16 cellular contexts compared by ENCODE assay signal in genomic region chrX:16843208-16843909, GRCh38. TPM values are rescaled to one million over a fixed set of nuclear protein-coding genes. Genes with fewer than 3 reads are reported as not detected.
DNase-seq lines count a peak whose midpoint lies in the region; TF ChIP-seq lines count a peak whose summit lies in the region.
"Had no signal": no experiment of that assay in that cellular context is flagged by ENCODE, and none has a peak within 500 bp of the region (broad histone marks: within the 10 kb centered on the region; RNA-seq: fewer than 3 reads in every experiment).

No MANE protein-coding gene starts in this region.

- peak overlapping the region; percentile 72 for H3K27ac ChIP-seq in GM23248
- H3K27ac ChIP-seq in HUES64 (ENCODE audit: low read depth, low read length), result peak overlapping the region; percentile 41
- H3K27ac ChIP-seq in neural progenitor cell, result peak overlapping the region; percentile 61
- no peak overlapping the region for H3K27ac ChIP-seq in CD4-positive, alpha-beta memory T cell (ENCODE audit: low read depth, low read length)
- H3K27ac ChIP-seq: suprapubic skin, VCaP had no signal

- H3K27ac Mint-ChIP-seq in activated naive CD8-positive, alpha-beta T cell, result peak overlapping the region; percentile 66
- H3K27ac Mint-ChIP-seq in neural progenitor cell, result no peak overlapping the region
- peak overlapping the region in 1 of 7 donors; percentile 62 for H3K27ac Mint-ChIP-seq in CD4-positive, alpha-beta memory T cell

- POLR2A ChIA-PET in CD4-positive, alpha-beta memory T cell (lab: Charles Lee; ENCODE audit: partially characterized antibody), result no interaction called here

- no peak overlapping the region for H3K4me3 ChIP-seq in GM23248
- no peak overlapping the region for H3K4me3 ChIP-seq in HUES64 (ENCODE audit: low read length)
- H3K4me3 ChIP-seq in neural progenitor cell, result no peak overlapping the region
- H3K4me3 ChIP-seq in CD4-positive, alpha-beta memory T cell (ENCODE audit: low read length in 2 of 2), result no peak overlapping the region
- H3K4me3 ChIP-seq: lung, suprapubic skin had no signal

- H3K36me3 ChIP-seq in GM23248 (ENCODE audit: low read depth) (peaks cover 10% of the 10 kb centered on the region; the same call in 1 of the 2 replicates), HUES64 (ENCODE audit: insufficient read depth, low read length) (peaks cover 92% of the 10 kb centered on the region), neural progenitor cell (peaks cover 22% of the 10 kb centered on the region)
- H3K36me3 ChIP-seq in CD4-positive, alpha-beta memory T cell (ENCODE audit: insufficient read depth, low read length), result peaks cover 11% of the 10 kb centered on the region

- no peak overlapping the region for H3K4me3 Mint-ChIP-seq in activated naive CD8-positive, alpha-beta T cell
- H3K4me3 Mint-ChIP-seq in neural progenitor cell, result no peak overlapping the region
- no peak overlapping the region for H3K4me3 Mint-ChIP-seq in CD4-positive, alpha-beta memory T cell
- H3K4me3 Mint-ChIP-seq: naive thymus-derived CD4-positive, alpha-beta T cell had no signal

- H3K4me1 ChIP-seq in GM23248 (ENCODE audit: insufficient read depth) (peaks cover 37% of the 10 kb centered on the region), HUES64 (ENCODE audit: insufficient read depth, low read length) (peaks cover 9% of the 10 kb centered on the region), neural progenitor cell (peaks cover 16% of the 10 kb centered on the region)
- no peaks in the 10 kb centered on the region for H3K4me1 ChIP-seq in CD4-positive, alpha-beta memory T cell (ENCODE audit: insufficient read depth, low read length)
- H3K4me1 ChIP-seq: BE2C had no signal

- H3K9ac ChIP-seq in GM23248 (peak overlapping the region; percentile 36; the same call in 1 of the 2 replicates), HUES64 (ENCODE audit: low read depth, low read length) (no peak overlapping the region; the same call in 1 of the 2 replicates), neural progenitor cell (no peak overlapping the region)

- H3K9me3 ChIP-seq in GM23248 (ENCODE audit: low read depth) (no peaks in the 10 kb centered on the region), HUES64 (ENCODE audit: insufficient read depth, low read depth, low read length) (no peaks in the 10 kb centered on the region), neural progenitor cell (ENCODE audit: low read depth) (no peaks in the 10 kb centered on the region)
- no peaks in the 10 kb centered on the region for H3K9me3 ChIP-seq in CD4-positive, alpha-beta memory T cell (ENCODE audit: control insufficient read depth in 1 of 2, low read length in 2 of 2)
- H3K9me3 ChIP-seq: BE2C, suprapubic skin had no signal

- no peak for TF ChIP-seq CTCF in neural progenitor cell (IDR thresholded peaks at IDR 0.05)

- H3K79me2 ChIP-seq in GM23248 (ENCODE audit: insufficient read depth) (no peaks in the 10 kb centered on the region), neural progenitor cell (ENCODE audit: low read depth) (peaks cover 15% of the 10 kb centered on the region)

- peaks cover 10% of the 10 kb centered on the region for H3K4me1 Mint-ChIP-seq in activated naive CD8-positive, alpha-beta T cell (ENCODE audit: low read depth)
- H3K4me1 Mint-ChIP-seq in neural progenitor cell, result peaks cover 16% of the 10 kb centered on the region
- peaks cover 0 to 4% (median 0%) of the 10 kb centered on the region in 4 donors for H3K4me1 Mint-ChIP-seq in CD4-positive, alpha-beta memory T cell

- H3K27me3 Mint-ChIP-seq in activated naive CD8-positive, alpha-beta T cell, result no peaks in the 10 kb centered on the region
- peaks cover 5% of the 10 kb centered on the region for H3K27me3 Mint-ChIP-seq in neural progenitor cell (ENCODE audit: insufficient read depth, low read depth)
- no peaks in the 10 kb centered on the region for H3K27me3 Mint-ChIP-seq in CD4-positive, alpha-beta memory T cell
- H3K27me3 Mint-ChIP-seq: naive thymus-derived CD4-positive, alpha-beta T cell had no signal

- H3K9me3 Mint-ChIP-seq in activated naive CD8-positive, alpha-beta T cell (ENCODE audit: low read depth), result no peaks in the 10 kb centered on the region
- no peaks in the 10 kb centered on the region for H3K9me3 Mint-ChIP-seq in neural progenitor cell
- no peaks in the 10 kb centered on the region for H3K9me3 Mint-ChIP-seq in CD4-positive, alpha-beta memory T cell

- H4K20me1 ChIP-seq in GM23248 (ENCODE audit: insufficient read depth), result no peaks in the 10 kb centered on the region
- H4K20me1 ChIP-seq in neural progenitor cell (ENCODE audit: low read depth), result peaks cover 16% of the 10 kb centered on the region

- H3F3A ChIP-seq in GM23248 (ENCODE audit: insufficient read depth), result peaks cover 19% of the 10 kb centered on the region
- H3F3A ChIP-seq in neural progenitor cell (ENCODE audit: low read depth), result peaks cover 86% of the 10 kb centered on the region

- CTCF ChIA-PET in CD4-positive, alpha-beta memory T cell (lab: Charles Lee; ENCODE audit: partially characterized antibody), result no interaction called here

- no peaks in the 10 kb centered on the region for H3K9me2 ChIP-seq in GM23248 (ENCODE audit: insufficient read depth)

- H3K4me2 ChIP-seq in GM23248 (ENCODE audit: unreplicated experiment) (no peak overlapping the region), neural progenitor cell (no peak overlapping the region)

- 26 to 29% methylated on average over 3 of the region's 3 CpGs for WGBS in GM23248 (ENCODE audit: low coverage in 1 of 2, low lambda C conversion rate in 2 of 2, missing lambda C conversion rate in 2 of 2), 2 experiments
- 81% methylated on average over 3 of the region's 3 CpGs for WGBS in HUES64

- H3K27me3 ChIP-seq in GM23248 (replicated peaks; ENCODE audit: insufficient read depth) (no peaks in the 10 kb centered on the region), HUES64 (ENCODE audit: insufficient read depth, low read length) (no peaks in the 10 kb centered on the region), neural progenitor cell (no peaks in the 10 kb centered on the region)
- H3K27me3 ChIP-seq in CD4-positive, alpha-beta memory T cell (ENCODE audit: insufficient read depth, low read length), result no peaks in the 10 kb centered on the region
- H3K27me3 ChIP-seq: BE2C, suprapubic skin had no signal

- no peaks in the 10 kb centered on the region for H3K36me3 Mint-ChIP-seq in activated naive CD8-positive, alpha-beta T cell
- H3K36me3 Mint-ChIP-seq in neural progenitor cell, result peaks cover 55% of the 10 kb centered on the region
- H3K36me3 Mint-ChIP-seq in CD4-positive, alpha-beta memory T cell, result peaks cover 63 to 71% of the 10 kb centered on the region in 2 donors

- DNase-seq in GM23248, result no peak
- no peak for DNase-seq in neural progenitor cell (ENCODE audit: low spot score)
- DNase-seq in activated CD4-positive, alpha-beta T cell treated with anti-CD3 and anti-CD28 coated beads for 48 hours, result no peak
- no peak for DNase-seq in CD4-positive, alpha-beta memory T cell
- no peak for DNase-seq in H4 (ENCODE audit: low spot score)
- DNase-seq in Kasumi-1 (lab: John Stamatoyannopoulos, UW), result no peak
- DNase-seq: activated CD8-positive, alpha-beta memory T cell treated with anti-CD3 and anti-CD28 coated beads, Interleukin-2, amount 50 U/mL, for 48 hours; BE2C; DMS 273 treated with DMSO at 0.1 percent for 48 hours; naive thymus-derived CD4-positive, alpha-beta T cell; NCI-H187 had no signal

- in situ Hi-C loops in GM23248 (cut with MboI), result no loop called here

- intact Hi-C loops in CD4-positive, alpha-beta memory T cell (cut with micrococcal nuclease), result no loop called here

- no peak overlapping the region for H2AFZ ChIP-seq in GM23248
- no peak overlapping the region for H2AFZ ChIP-seq in neural progenitor cell (replicated peaks)

RNA-seq across cellular contexts. Expression of gene RBBP7, which starts 26.8 kb away (rescaled TPM):
- total RNA-seq in GM23248 (2014; rRNA removed; shearing (Covaris generic)), result 64.6 and 86.2 TPM in 2 replicates
- 119 and 124 TPM in 2 replicates for polyA plus RNA-seq in GM23248 (2016; fragmentation: Nextera tagmentation; extraction: Ambion mirVana)
- 105 TPM for polyA plus RNA-seq in HUES64 (2013, experiment 1 of 2)
- 120 TPM for polyA plus RNA-seq in HUES64 (2013, experiment 2 of 2)
- 314 and 425 TPM in 2 replicates for total RNA-seq in neural progenitor cell (ENCODE audit: low replicate concordance)
- total RNA-seq in CD4-positive, alpha-beta memory T cell, result 10 to 100 TPM; 90.5 to 97.4 TPM
- 100 to 1,000 TPM; 126 to 172 TPM for polyA plus RNA-seq in CD4-positive, alpha-beta memory T cell
- 165 and 175 TPM in 2 replicates for total RNA-seq in H4 (2014; rRNA removed; shearing (Covaris generic))

RNA-seq across cellular contexts. Expression of gene TXLNG, which starts 57.1 kb away (rescaled TPM):
- 6.1 and 6.4 TPM in 2 replicates for total RNA-seq in GM23248 (2014; rRNA removed; shearing (Covaris generic))
- polyA plus RNA-seq in GM23248 (2016; fragmentation: Nextera tagmentation; extraction: Ambion mirVana), result 4.1 and 4.4 TPM in 2 replicates
- polyA plus RNA-seq in HUES64 (2013, experiment 1 of 2), result 26.6 TPM
- 23.8 TPM for polyA plus RNA-seq in HUES64 (2013, experiment 2 of 2)
- 26.6 and 37.1 TPM in 2 replicates for total RNA-seq in neural progenitor cell (ENCODE audit: low replicate concordance)
- 10 to 100 TPM; 17.8 to 19.8 TPM for total RNA-seq in CD4-positive, alpha-beta memory T cell
- polyA plus RNA-seq in CD4-positive, alpha-beta memory T cell, result 10 to 100 TPM in 1 of 2 donors, 1 to 10 TPM in 1; 9.4 to 20.2 TPM
- 8.7 and 12.2 TPM in 2 replicates for total RNA-seq in H4 (2014; rRNA removed; shearing (Covaris generic))
